Comparison of ENCODE assay signal across 12 cellular contexts in genomic region chr1:207810173-207810572, GRCh38. TPM values are rescaled to one million over a fixed set of nuclear protein-coding genes. Genes with fewer than 3 reads are reported as not detected.
DNase-seq lines count a peak whose midpoint lies in the region; FAIRE-seq and TF ChIP-seq lines count a peak whose summit lies in the region.
"Had no signal": no experiment of that assay in that cellular context is flagged by ENCODE, and none has a peak within 500 bp of the region (broad histone marks: within the 10 kb centered on the region; RNA-seq: fewer than 3 reads in every experiment).

No MANE protein-coding gene starts in this region.

- intact Hi-C loops in ascending aorta (cut with DNase I), result loop anchor here (10.0 kb wide), 1 partner anchor 55 kb away; no protein-coding TSS in a partner anchor

- no peak for TF ChIP-seq POLR2A in tibial nerve (IDR thresholded peaks at IDR 0.05)
- no peak for TF ChIP-seq POLR2A in GM12892 (IDR thresholded peaks at IDR 0.05; ENCODE audit: low read depth, low read length)

- TF ChIP-seq CTCF in ascending aorta (IDR thresholded peaks at IDR 0.05) (no peak), keratinocyte (optimal IDR thresholded peaks at IDR 0.05 in 1 of 3, IDR thresholded peaks at IDR 0.05 in 1 of 3, conservative IDR thresholded peaks at IDR 0.05 in 1 of 3; ENCODE audit: extremely low read depth in 1 of 3, insufficient read depth in 2 of 3, low read length in 3 of 3) (no peak), tibial nerve (IDR thresholded peaks at IDR 0.05) (no peak)

- peak overlapping the region; percentile 88 for H3K27ac Mint-ChIP-seq in activated naive CD4-positive, alpha-beta T cell treated with anti-CD3 and anti-CD28 coated beads, Interleukin-2, amount 50 U/mL, for 24 hours
- no peak overlapping the region for H3K27ac Mint-ChIP-seq in activated naive CD4-positive, alpha-beta T cell treated with anti-CD3 and anti-CD28 coated beads, Interleukin-2, amount 10 ng/mL, durations not matched to agents 7 days and 5 days

- no peaks in the 10 kb centered on the region for H3K27me3 ChIP-seq in ascending aorta
- H3K27me3 ChIP-seq in keratinocyte (ENCODE audit: control insufficient read depth, extremely low read depth, insufficient read depth, low read length), result no peaks in the 10 kb centered on the region
- H3K27me3 ChIP-seq in tibial nerve, result no peaks in the 10 kb centered on the region
- H3K27me3 ChIP-seq: uterus had no signal

- dilution Hi-C loops in keratinocyte (cut with MboI; ENCODE audit: extremely low pct_ligation_motif_present, low sequenced_read_pairs), result no loop called here

- peaks cover 9% of the 10 kb centered on the region for H3K36me3 Mint-ChIP-seq in activated naive CD4-positive, alpha-beta T cell treated with anti-CD3 and anti-CD28 coated beads, Interleukin-2, amount 50 U/mL, for 24 hours
- H3K36me3 Mint-ChIP-seq in activated naive CD4-positive, alpha-beta T cell treated with anti-CD3 and anti-CD28 coated beads, Interleukin-2, amount 10 ng/mL, durations not matched to agents 7 days and 5 days, result peaks cover 66% of the 10 kb centered on the region

- peaks cover 77 to 95% of the 10 kb centered on the region in 2 donors for H3K36me3 ChIP-seq in ascending aorta
- peaks cover 19 to 44% of the 10 kb centered on the region in 2 experiments for H3K36me3 ChIP-seq in keratinocyte (ENCODE audit: control insufficient read depth in 2 of 2, extremely low read depth in 1 of 2, insufficient read depth in 2 of 2, low read length in 2 of 2)
- peaks cover 3 to 89% (median 31%) of the 10 kb centered on the region in 3 donors for H3K36me3 ChIP-seq in tibial nerve
- H3K36me3 ChIP-seq: uterus had no signal

- no peak for TF ChIP-seq EP300 in tibial nerve (IDR thresholded peaks at IDR 0.05)

- CTCF ChIA-PET in activated naive CD4-positive, alpha-beta T cell treated with anti-CD3 and anti-CD28 coated beads, Interleukin-2, amount 10 ng/mL, durations not matched to agents 7 days and 5 days (lab: Charles Lee), result interaction anchor here (0.9 to 2.4 kb wide), 6 partner anchors 10 to 154 kb away, joined by 3 to 11 read pairs (median 8); no protein-coding TSS in a partner anchor

- no peak overlapping the region for H3K4me3 ChIP-seq in ascending aorta
- no peak overlapping the region for H3K4me3 ChIP-seq in keratinocyte (ENCODE audit: control insufficient read depth in 2 of 3, extremely low read depth in 1 of 3, insufficient read depth in 2 of 3, low read depth in 1 of 3, low read length in 3 of 3)
- H3K4me3 ChIP-seq in tibial nerve, result no peak overlapping the region
- H3K4me3 ChIP-seq: uterus had no signal

- no peaks in the 10 kb centered on the region for H3K27me3 Mint-ChIP-seq in activated naive CD4-positive, alpha-beta T cell treated with anti-CD3 and anti-CD28 coated beads, Interleukin-2, amount 50 U/mL, for 24 hours
- no peaks in the 10 kb centered on the region for H3K27me3 Mint-ChIP-seq in activated naive CD4-positive, alpha-beta T cell treated with anti-CD3 and anti-CD28 coated beads, Interleukin-2, amount 10 ng/mL, durations not matched to agents 7 days and 5 days

- H3K27ac ChIP-seq in ascending aorta (peak overlapping the region; percentile 95 to 98), keratinocyte (ENCODE audit: control insufficient read depth, insufficient read depth, low read length) (peak overlapping the region; percentile 19), tibial nerve (peak overlapping the region; percentile 11 to 86 (median 81))
- H3K27ac ChIP-seq: KMS-11 had no signal

- H3K9me3 Mint-ChIP-seq in activated naive CD4-positive, alpha-beta T cell treated with anti-CD3 and anti-CD28 coated beads, Interleukin-2, amount 50 U/mL, for 24 hours, result no peaks in the 10 kb centered on the region
- H3K9me3 Mint-ChIP-seq in activated naive CD4-positive, alpha-beta T cell treated with anti-CD3 and anti-CD28 coated beads, Interleukin-2, amount 10 ng/mL, durations not matched to agents 7 days and 5 days, result no peaks in the 10 kb centered on the region

- no peak overlapping the region for H3K4me3 Mint-ChIP-seq in activated naive CD4-positive, alpha-beta T cell treated with anti-CD3 and anti-CD28 coated beads, Interleukin-2, amount 50 U/mL, for 24 hours
- no peak overlapping the region for H3K4me3 Mint-ChIP-seq in activated naive CD4-positive, alpha-beta T cell treated with anti-CD3 and anti-CD28 coated beads, Interleukin-2, amount 10 ng/mL, durations not matched to agents 7 days and 5 days

- H3K9me3 ChIP-seq in ascending aorta (no peaks in the 10 kb centered on the region), keratinocyte (ENCODE audit: control insufficient read depth, low read depth, low read length) (no peaks in the 10 kb centered on the region), tibial nerve (no peaks in the 10 kb centered on the region)
- H3K9me3 ChIP-seq: uterus had no signal

- H3K9ac ChIP-seq in keratinocyte (ENCODE audit: control insufficient read depth, extremely low read depth, insufficient read depth, low read length), result no peak overlapping the region
- H3K9ac ChIP-seq: KMS-11 had no signal

- FAIRE-seq in keratinocyte (lab: Jason Lieb, UNC), result peak; percentile 69
- FAIRE-seq in GM12892 (lab: Jason Lieb, UNC), result no peak

- H3K4me1 Mint-ChIP-seq in activated naive CD4-positive, alpha-beta T cell treated with anti-CD3 and anti-CD28 coated beads, Interleukin-2, amount 50 U/mL, for 24 hours, result peaks cover 92% of the 10 kb centered on the region
- peaks cover 43% of the 10 kb centered on the region for H3K4me1 Mint-ChIP-seq in activated naive CD4-positive, alpha-beta T cell treated with anti-CD3 and anti-CD28 coated beads, Interleukin-2, amount 10 ng/mL, durations not matched to agents 7 days and 5 days

- H3K4me2 ChIP-seq in keratinocyte (ENCODE audit: control insufficient read depth, extremely low read depth, insufficient read depth, low read depth, low read length), result no peak overlapping the region
- H3K4me2 ChIP-seq: KMS-11 had no signal

- H2AFZ ChIP-seq in keratinocyte (ENCODE audit: control insufficient read depth, low read length), result no peak overlapping the region

- H3K79me2 ChIP-seq in keratinocyte (ENCODE audit: control insufficient read depth, insufficient read depth, low read length), result peaks cover 14% of the 10 kb centered on the region

- peaks cover 58 to 96% of the 10 kb centered on the region in 2 donors for H3K4me1 ChIP-seq in ascending aorta
- peaks cover 50% of the 10 kb centered on the region for H3K4me1 ChIP-seq in keratinocyte (ENCODE audit: control insufficient read depth, extremely low read depth, insufficient read depth, low read length)
- peaks cover 0 to 100% (median 96%) of the 10 kb centered on the region in 4 donors for H3K4me1 ChIP-seq in tibial nerve

- H4K20me1 ChIP-seq in keratinocyte (ENCODE audit: control insufficient read depth, extremely low read depth, insufficient read depth, low read length), result no peaks in the 10 kb centered on the region

- WGBS in tibial nerve, 2 donors, result 91 to 93% methylated on average over 2 of the region's 2 CpGs

- no peaks in the 10 kb centered on the region for H3K9me1 ChIP-seq in keratinocyte (ENCODE audit: control insufficient read depth, extremely low read depth, insufficient read depth, low read length)

- no peak for DNase-seq in activated naive CD4-positive, alpha-beta T cell treated with anti-CD3 and anti-CD28 coated beads, Interleukin-2, amount 10 ng/mL, durations not matched to agents 7 days and 5 days
- peak in 1 of 2 donors; percentile 83 for DNase-seq in ascending aorta (ENCODE audit: low spot score in 2 of 2)
- peak; percentile 50 for DNase-seq in keratinocyte (ENCODE audit: low read depth, low spot score)
- peak in 1 of 2 donors; percentile 3 for DNase-seq in tibial nerve (ENCODE audit: low spot score in 2 of 2)
- DNase-seq in dedifferentiated amniotic fluid mesenchymal stem cell (ENCODE audit: extremely low spot score), result no peak
- DNase-seq in GM12892 (ENCODE audit: insufficient read length), result no peak
- DNase-seq in DMS 273 treated with DMSO at 0.1 percent for 48 hours (lab: John Stamatoyannopoulos, UW), result no peak
- DNase-seq: activated effector memory CD4-positive, alpha-beta T cell treated with anti-CD3 and anti-CD28 coated beads, Interleukin-2, amount 50 U/mL, for 16 hours; NCI-H748 treated with DMSO at 0.1 percent for 48 hours; uterus had no signal

RNA-seq across cellular contexts. Expression of gene CD46, which starts 58.3 kb away (rescaled TPM):
- total RNA-seq in ascending aorta (64.5 TPM), tibial nerve (100 to 1,000 TPM in 3 of 4 donors, 10 to 100 TPM in 1; 95.4 to 154 (median 133) TPM)
- polyA plus RNA-seq in keratinocyte, result 121 to 298 TPM (median 215 TPM) in 3 replicates
- polyA plus RNA-seq in keratinocyte (2011; ENCODE audit: low read depth), result 29.9 TPM
- 29.2 and 66.0 TPM in 2 replicates for polyA plus RNA-seq in keratinocyte (2011; cell fraction: cytosol; rRNA removed)
- polyA plus RNA-seq in keratinocyte (2011; cell fraction: nucleus; rRNA removed), result 343 and 455 TPM in 2 replicates
- 76.8 and 89.3 TPM in 2 replicates for polyA plus RNA-seq in keratinocyte (2012; ENCODE audit: low replicate concordance)
- polyA minus RNA-seq in keratinocyte, result 25.5 to 97.5 TPM (median 66.4 TPM) in 3 replicates
- polyA minus RNA-seq in keratinocyte (2011; cell fraction: cytosol; rRNA and poly(A)+ RNA removed), result 54.7 TPM
- 159 and 277 TPM in 2 replicates for polyA minus RNA-seq in keratinocyte (2011; cell fraction: nucleus; rRNA and poly(A)+ RNA removed)
- 96.6 TPM for polyA plus RNA-seq in GM12892 (2012; ENCODE audit: missing spikeins)

Comparison
In these comparisons a context has a peak if more than half of its experiments do, and no peak if none do; other contexts are left out.
1. H3K27ac ChIP-seq: peak in every context shown above with its lines; median percentile 96 in ascending aorta; 81 in tibial nerve; 19 in keratinocyte.